19 cellular contexts compared by ENCODE assay signal in the genomic region with DNA sequence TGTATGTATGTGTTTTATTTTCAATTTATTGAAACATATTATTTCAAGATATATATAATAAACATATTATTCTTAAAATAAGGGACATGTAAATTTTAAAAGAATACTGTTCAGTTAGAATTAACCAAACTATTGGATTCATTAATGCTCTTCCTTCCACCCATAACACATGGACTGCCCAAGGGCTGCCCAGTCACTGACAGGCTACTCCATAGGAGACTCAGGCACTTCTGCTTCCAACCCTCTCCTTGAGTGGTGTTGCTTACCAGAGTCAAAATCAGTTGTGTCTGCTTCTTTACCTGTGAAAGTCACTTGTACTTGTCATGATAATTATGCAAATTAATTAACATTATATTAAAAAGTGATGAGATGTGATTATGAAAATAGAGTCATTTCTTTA. TPM values are rescaled to one million over a fixed set of nuclear protein-coding genes. Genes with fewer than 3 reads are reported as not detected.
DNase-seq lines count a peak whose midpoint lies in the region; ATAC-seq and TF ChIP-seq lines count a peak whose summit lies in the region.
"Had no signal": no experiment of that assay in that cellular context is flagged by ENCODE, and none has a peak within 500 bp of the region (broad histone marks: within the 10 kb centered on the region; RNA-seq: fewer than 3 reads in every experiment).

No MANE protein-coding gene starts in this region.

- H3K9me3 ChIP-seq in HEK293 (ENCODE audit: control insufficient read depth, insufficient read depth, low read depth, low read length) = no peaks in the 10 kb centered on the region
- H3K9me3 ChIP-seq in PC-9 (ENCODE audit: insufficient read depth, low read depth) = no peaks in the 10 kb centered on the region; the same call in 1 of the 2 replicates
- H3K9me3 ChIP-seq: A549; BLaER1 treated with 17β-estradiol and CSF1 and Interleukin-3, amounts not matched to agents 10 nM and 100 nM; Caco-2 had no signal

- POLR2A ChIA-PET in HEK293 (lab: Yijun Ruan, JAX) (no interaction called here), PC-9 (lab: Charles Lee; ENCODE audit: unreplicated experiment) (no interaction called here)
- POLR2A ChIA-PET in activated CD4-positive, alpha-beta T cell treated with anti-CD3 and anti-CD28 coated beads for 36 hours (lab: Charles Lee) = no interaction called here

- CTCF ChIA-PET in HEK293 (lab: Yijun Ruan, JAX) (no interaction called here), PC-9 (lab: Charles Lee) (no interaction called here)
- CTCF ChIA-PET in activated CD4-positive, alpha-beta T cell treated with anti-CD3 and anti-CD28 coated beads for 36 hours (lab: Charles Lee) = no interaction called here

- H3K36me3 Mint-ChIP-seq in activated CD4-positive, alpha-beta T cell treated with anti-CD3 and anti-CD28 coated beads for 36 hours (ENCODE audit: low read depth) = no peaks in the 10 kb centered on the region
- H3K36me3 Mint-ChIP-seq: CD8-positive, alpha-beta T cell had no signal

- peaks cover 5% of the 10 kb centered on the region for H3K4me1 ChIP-seq in HEK293 (ENCODE audit: control insufficient read depth, insufficient read depth, low read length)
- no peaks in the 10 kb centered on the region for H3K4me1 ChIP-seq in PC-9 (replicated peaks; ENCODE audit: insufficient read depth)
- H3K4me1 ChIP-seq: A549; BLaER1 treated with 17β-estradiol and CSF1 and Interleukin-3, amounts not matched to agents 10 nM and 100 nM; Caco-2 had no signal

- DNase-seq in NCI-H748 (lab: John Stamatoyannopoulos, UW; ENCODE audit: unreplicated experiment) (peak; percentile 13), NCI-H748 treated with DMSO at 0.1 percent for 48 hours (lab: John Stamatoyannopoulos, UW) (no peak), NCI-H69 (lab: John Stamatoyannopoulos, UW) (peak; percentile 21), PC-9 (no peak)
- DNase-seq in activated CD4-positive, alpha-beta T cell treated with anti-CD3 and anti-CD28 coated beads for 36 hours = no peak
- DNase-seq: AML-193; Caco-2; Calu3; CD4-positive, alpha-beta T cell; CD8-positive, alpha-beta T cell; DMS79 treated with DMSO at 0.1 percent for 48 hours; GF-D8 had no signal

- H3K27ac Mint-ChIP-seq in activated CD4-positive, alpha-beta T cell treated with anti-CD3 and anti-CD28 coated beads for 36 hours = no peak overlapping the region
- H3K27ac Mint-ChIP-seq: B cell; CD4-positive, alpha-beta T cell; CD8-positive, alpha-beta T cell had no signal

- H3K4me2 ChIP-seq in PC-9 = no peak overlapping the region
- H3K4me2 ChIP-seq: A549; BLaER1 treated with 17β-estradiol and CSF1 and Interleukin-3, amounts not matched to agents 10 nM and 100 nM had no signal

- intact Hi-C loops in activated CD4-positive, alpha-beta T cell treated with anti-CD3 and anti-CD28 coated beads for 36 hours (cut with DNase I, micrococcal nuclease) = no loop called here
- intact Hi-C loops in PC-9 (cut with micrococcal nuclease; ENCODE audit: unreplicated experiment) = no loop called here

- no peaks in the 10 kb centered on the region for H3K9me3 Mint-ChIP-seq in activated CD4-positive, alpha-beta T cell treated with anti-CD3 and anti-CD28 coated beads for 36 hours (ENCODE audit: low read depth)
- H3K9me3 Mint-ChIP-seq: CD4-positive, alpha-beta T cell; CD8-positive, alpha-beta T cell had no signal

- no peaks in the 10 kb centered on the region for H3K27me3 ChIP-seq in PC-9 (ENCODE audit: insufficient read depth, low read depth)
- H3K27me3 ChIP-seq: BLaER1 treated with 17β-estradiol and CSF1 and Interleukin-3, amounts not matched to agents 10 nM and 100 nM had no signal

- no peaks in the 10 kb centered on the region for H3K4me1 Mint-ChIP-seq in activated CD4-positive, alpha-beta T cell treated with anti-CD3 and anti-CD28 coated beads for 36 hours
- H3K4me1 Mint-ChIP-seq: B cell had no signal

- TF ChIP-seq CTCF in HEK293 (tag by site-specific recombination; IDR thresholded peaks at IDR 0.05) (no peak), PC-9 (conservative IDR thresholded peaks at IDR 0.05) (no peak)

- H3K36me3 ChIP-seq in HEK293 (ENCODE audit: control insufficient read depth in 2 of 2, insufficient read depth in 1 of 2, low read length in 2 of 2) (no peaks in the 10 kb centered on the region), PC-9 (ENCODE audit: low read depth) (no peaks in the 10 kb centered on the region)
- H3K36me3 ChIP-seq: BLaER1 treated with 17β-estradiol and CSF1 and Interleukin-3, amounts not matched to agents 10 nM and 100 nM had no signal

- H3K9me2 ChIP-seq in PC-9 (ENCODE audit: insufficient read depth) = no peaks in the 10 kb centered on the region

- no peaks in the 10 kb centered on the region for H3K79me2 ChIP-seq in PC-9 (ENCODE audit: low read depth)

- peaks cover 30% of the 10 kb centered on the region for H3K27me3 Mint-ChIP-seq in activated CD4-positive, alpha-beta T cell treated with anti-CD3 and anti-CD28 coated beads for 36 hours

- H3K4me3 ChIP-seq in HEK293 (ENCODE audit: low read depth, low read length) (no peak overlapping the region), PC-9 (no peak overlapping the region)
- H3K4me3 ChIP-seq: A549; BLaER1 treated with 17β-estradiol and CSF1 and Interleukin-3, amounts not matched to agents 10 nM and 100 nM had no signal

- ATAC-seq in activated CD4-positive, alpha-beta T cell treated with anti-CD3 and anti-CD28 coated beads for 36 hours = no peak
- ATAC-seq in GM19397 (IDR thresholded peaks at IDR 0.05; ENCODE audit: unreplicated experiment) = no peak
- ATAC-seq: A549; CD8-positive, alpha-beta T cell had no signal

- no TSS peak for BruUV-seq in PC-9 (replicated peaks; lab: Mats Ljungman, UMichigan)

- no peaks in the 10 kb centered on the region for H4K20me1 ChIP-seq in PC-9 (ENCODE audit: insufficient read depth)
- H4K20me1 ChIP-seq: BLaER1 treated with 17β-estradiol and CSF1 and Interleukin-3, amounts not matched to agents 10 nM and 100 nM had no signal

- H3K27ac ChIP-seq in HEK293 (ENCODE audit: extremely low read depth, low read depth, low read length) (no peak overlapping the region), PC-9 (no peak overlapping the region)
- H3K27ac ChIP-seq: 22Rv1; A549; BLaER1 treated with 17β-estradiol and CSF1 and Interleukin-3, amounts not matched to agents 10 nM and 100 nM; C4-2B had no signal

- no peak overlapping the region for H2AFZ ChIP-seq in PC-9

- H3K4me3 Mint-ChIP-seq in activated CD4-positive, alpha-beta T cell treated with anti-CD3 and anti-CD28 coated beads for 36 hours = no peak overlapping the region
- H3K4me3 Mint-ChIP-seq: B cell; CD4-positive, alpha-beta T cell; CD8-positive, alpha-beta T cell had no signal

- H3F3A ChIP-seq in PC-9 (ENCODE audit: insufficient read depth, low read depth) = no peaks in the 10 kb centered on the region

TF ChIP-seq in HEK293, 187 proteins besides CTCF, POLR2A, EP300 and RAD21:
- no peak for TF ChIP-seq ZSCAN23 (tag by site-specific recombination; IDR thresholded peaks at IDR 0.05)
- TF ChIP-seq KLF1 (tag by site-specific recombination; IDR thresholded peaks at IDR 0.05) = no peak
- TF ChIP-seq ZNF549 (tag by site-specific recombination; IDR thresholded peaks at IDR 0.05) = peak; percentile 91

RNA-seq across cellular contexts. Expression of gene GPR37, which starts 9.8 kb away (rescaled TPM):
- total RNA-seq in activated CD4-positive, alpha-beta T cell treated with anti-CD3 and anti-CD28 coated beads for 36 hours = not detected
- total RNA-seq in PC-9 (2021) = 1.8 and 1.9 TPM in 2 replicates
- total RNA-seq: B cell; CD4-positive, alpha-beta T cell; CD8-positive, alpha-beta T cell had no signal

Comparison
In these comparisons a context has a peak if more than half of its experiments do, and no peak if none do; other contexts are left out.
1. DNase-seq: peak in NCI-H748 (single experiment) and NCI-H69 (single experiment); none in NCI-H748 treated with DMSO at 0.1 percent for 48 hours (single experiment), activated CD4-positive, alpha-beta T cell treated with anti-CD3 and anti-CD28 coated beads for 36 hours (single experiment) and PC-9 (0 of 2).